ENCODE assay signal across 21 cellular contexts in genomic region chr3:50417637-50418033, GRCh38. TPM values are rescaled to one million over a fixed set of nuclear protein-coding genes. Genes with fewer than 3 reads are reported as not detected.
DNase-seq lines count a peak whose midpoint lies in the region; ATAC-seq and TF ChIP-seq lines count a peak whose summit lies in the region.
"Had no signal": no experiment of that assay in that cellular context is flagged by ENCODE, and none has a peak within 500 bp of the region (broad histone marks: within the 10 kb centered on the region; RNA-seq: fewer than 3 reads in every experiment).

No MANE protein-coding gene starts in this region.

- no peak overlapping the region for H2AFZ ChIP-seq in smooth muscle cell (ENCODE audit: low read depth)

- no peak overlapping the region for H3K9ac ChIP-seq in smooth muscle cell (ENCODE audit: low read depth)
- H3K9ac ChIP-seq: SK-N-SH had no signal

- intact Hi-C loops in activated CD8-positive, alpha-beta T cell treated with anti-CD3 and anti-CD28 coated beads for 36 hours (cut with micrococcal nuclease): no loop called here

- in situ Hi-C loops in KBM-7 (cut with MboI; ENCODE audit: low pct_unique_long_range_greater_than_20kb, low sequenced_read_pairs): no loop called here

- CTCF ChIA-PET in activated CD8-positive, alpha-beta T cell treated with anti-CD3 and anti-CD28 coated beads for 36 hours (lab: Charles Lee): no interaction called here
- CTCF ChIA-PET in activated CD8-positive, alpha-beta T cell treated with anti-CD3 and anti-CD28 coated beads, Interleukin-2, amount 10 ng/mL, durations not matched to agents 7 days and 5 days (lab: Charles Lee): no interaction called here

- no peaks in the 10 kb centered on the region for H3K9me3 Mint-ChIP-seq in activated CD8-positive, alpha-beta T cell treated with anti-CD3 and anti-CD28 coated beads for 36 hours
- no peaks in the 10 kb centered on the region for H3K9me3 Mint-ChIP-seq in activated CD8-positive, alpha-beta T cell treated with anti-CD3 and anti-CD28 coated beads, Interleukin-2, amount 10 ng/mL, durations not matched to agents 7 days and 5 days (ENCODE audit: insufficient read depth)

- no peaks in the 10 kb centered on the region for H3K79me2 ChIP-seq in smooth muscle cell (ENCODE audit: low read depth)

- no peaks in the 10 kb centered on the region for H3F3A ChIP-seq in smooth muscle cell (ENCODE audit: low read depth)

- H3K4me1 Mint-ChIP-seq in activated CD8-positive, alpha-beta T cell treated with anti-CD3 and anti-CD28 coated beads for 36 hours (ENCODE audit: low read depth): peaks cover 2% of the 10 kb centered on the region
- H3K4me1 Mint-ChIP-seq in activated CD8-positive, alpha-beta T cell treated with anti-CD3 and anti-CD28 coated beads, Interleukin-2, amount 10 ng/mL, durations not matched to agents 7 days and 5 days (ENCODE audit: low read depth): peaks cover 2% of the 10 kb centered on the region
- H3K4me1 Mint-ChIP-seq: B cell had no signal

- no peaks in the 10 kb centered on the region for H3K36me3 Mint-ChIP-seq in activated CD8-positive, alpha-beta T cell treated with anti-CD3 and anti-CD28 coated beads for 36 hours (ENCODE audit: low read depth)
- no peaks in the 10 kb centered on the region for H3K36me3 Mint-ChIP-seq in activated CD8-positive, alpha-beta T cell treated with anti-CD3 and anti-CD28 coated beads, Interleukin-2, amount 10 ng/mL, durations not matched to agents 7 days and 5 days (ENCODE audit: low read depth)
- H3K36me3 Mint-ChIP-seq: CD14-positive monocyte had no signal

- H3K27me3 ChIP-seq in foreskin keratinocyte (peaks cover 10% of the 10 kb centered on the region), smooth muscle cell (ENCODE audit: low read depth) (no peaks in the 10 kb centered on the region)

- no peak for TF ChIP-seq CTCF in activated CD8-positive, alpha-beta T cell treated with anti-CD3 and anti-CD28 coated beads for 36 hours (IDR thresholded peaks at IDR 0.05)
- TF ChIP-seq CTCF in foreskin keratinocyte (conservative IDR thresholded peaks at IDR 0.05) (no peak), smooth muscle cell (IDR thresholded peaks at IDR 0.05; ENCODE audit: borderline replicate concordance, insufficient read depth, poor library complexity, severe bottlenecking) (no peak)

- no peak overlapping the region for H3K4me2 ChIP-seq in smooth muscle cell
- H3K4me2 ChIP-seq: SK-N-SH had no signal

- H3K4me1 ChIP-seq in foreskin keratinocyte: no peaks in the 10 kb centered on the region
- no peaks in the 10 kb centered on the region for H3K4me1 ChIP-seq in smooth muscle cell (ENCODE audit: low read depth)

- H3K4me3 ChIP-seq in smooth muscle cell: no peak overlapping the region
- H3K4me3 ChIP-seq: K562 had no signal

- H3K27ac ChIP-seq in foreskin keratinocyte (no peak overlapping the region), smooth muscle cell (ENCODE audit: low read depth) (no peak overlapping the region)

- 79% methylated on average over 4 of the region's 4 CpGs for WGBS in smooth muscle cell (ENCODE audit: low lambda C conversion rate)

- peak; percentile 37 for ATAC-seq in activated CD8-positive, alpha-beta T cell treated with anti-CD3 and anti-CD28 coated beads for 36 hours
- ATAC-seq in activated CD8-positive, alpha-beta T cell treated with anti-CD3 and anti-CD28 coated beads, Interleukin-2, amount 10 ng/mL, durations not matched to agents 7 days and 5 days: no peak
- ATAC-seq in foreskin keratinocyte: peak; percentile 29
- ATAC-seq: HCT116, HepG2, K562 had no signal

- H3K27me3 Mint-ChIP-seq in activated CD8-positive, alpha-beta T cell treated with anti-CD3 and anti-CD28 coated beads for 36 hours: no peaks in the 10 kb centered on the region
- no peaks in the 10 kb centered on the region for H3K27me3 Mint-ChIP-seq in activated CD8-positive, alpha-beta T cell treated with anti-CD3 and anti-CD28 coated beads, Interleukin-2, amount 10 ng/mL, durations not matched to agents 7 days and 5 days (ENCODE audit: low read depth)

- no peak overlapping the region for H3K4me3 Mint-ChIP-seq in activated CD8-positive, alpha-beta T cell treated with anti-CD3 and anti-CD28 coated beads for 36 hours
- no peak overlapping the region for H3K4me3 Mint-ChIP-seq in activated CD8-positive, alpha-beta T cell treated with anti-CD3 and anti-CD28 coated beads, Interleukin-2, amount 10 ng/mL, durations not matched to agents 7 days and 5 days
- H3K4me3 Mint-ChIP-seq: B cell, CD14-positive monocyte had no signal

- DNase-seq in activated CD8-positive, alpha-beta T cell treated with anti-CD3 and anti-CD28 coated beads for 36 hours: no peak
- no peak for DNase-seq in activated CD8-positive, alpha-beta T cell treated with anti-CD3 and anti-CD28 coated beads, Interleukin-2, amount 10 ng/mL, durations not matched to agents 7 days and 5 days
- DNase-seq in RPMI7951 (ENCODE audit: low read depth): peak; percentile 5
- DNase-seq in foreskin keratinocyte: peak in 1 of 2 donors; percentile 15
- no peak for DNase-seq in KBM-7
- no peak for DNase-seq in smooth muscle cell (lab: John Stamatoyannopoulos, UW; ENCODE audit: unreplicated experiment)
- no peak for DNase-seq in NCI-H526 (lab: John Stamatoyannopoulos, UW)
- DNase-seq: 8988T, EL, GF-D8, GOT3, NCI-H1105 treated with DMSO at 0.1 percent for 48 hours, NCI-H1694 treated with DMSO at 0.1 percent for 48 hours, NCI-H748 treated with DMSO at 0.1 percent for 48 hours, SIG-M5, SK-N-SH had no signal

- POLR2A ChIA-PET in activated CD8-positive, alpha-beta T cell treated with anti-CD3 and anti-CD28 coated beads for 36 hours (lab: Charles Lee): no interaction called here
- POLR2A ChIA-PET in activated CD8-positive, alpha-beta T cell treated with anti-CD3 and anti-CD28 coated beads, Interleukin-2, amount 10 ng/mL, durations not matched to agents 7 days and 5 days (lab: Charles Lee): no interaction called here

- no peaks in the 10 kb centered on the region for H4K20me1 ChIP-seq in smooth muscle cell (ENCODE audit: low read depth)

- no peak overlapping the region for H3K27ac Mint-ChIP-seq in activated CD8-positive, alpha-beta T cell treated with anti-CD3 and anti-CD28 coated beads for 36 hours
- no peak overlapping the region for H3K27ac Mint-ChIP-seq in activated CD8-positive, alpha-beta T cell treated with anti-CD3 and anti-CD28 coated beads, Interleukin-2, amount 10 ng/mL, durations not matched to agents 7 days and 5 days
- H3K27ac Mint-ChIP-seq: B cell, CD14-positive monocyte had no signal

- H3K36me3 ChIP-seq in smooth muscle cell (ENCODE audit: low read depth): no peaks in the 10 kb centered on the region

- H3K9me3 ChIP-seq in smooth muscle cell (replicated peaks; ENCODE audit: low read depth): no peaks in the 10 kb centered on the region
- H3K9me3 ChIP-seq: SK-N-SH had no signal

RNA-seq across cellular contexts. Expression of gene TMEM115, which starts 58.3 kb away (rescaled TPM):
- 10 to 100 TPM; 15.2 to 16.8 TPM for total RNA-seq in activated CD8-positive, alpha-beta T cell treated with anti-CD3 and anti-CD28 coated beads for 36 hours
- total RNA-seq in activated CD8-positive, alpha-beta T cell treated with anti-CD3 and anti-CD28 coated beads, Interleukin-2, amount 10 ng/mL, durations not matched to agents 7 days and 5 days: 10 to 100 TPM; 18.0 to 18.9 TPM
- 42.5 and 45.4 TPM in 2 replicates for total RNA-seq in RPMI7951 (2014; rRNA removed; shearing (Covaris generic))
- 34.7 and 35.6 TPM in 2 replicates for total RNA-seq in foreskin keratinocyte
- polyA plus RNA-seq in foreskin keratinocyte: 38.3 and 38.9 TPM in 2 replicates
- 33.6 and 42.7 TPM in 2 replicates for total RNA-seq in smooth muscle cell
- 53.2 and 56.6 TPM in 2 replicates for polyA plus RNA-seq in smooth muscle cell
